ENCODE assay signal across 8 cellular contexts in the genomic region with DNA sequence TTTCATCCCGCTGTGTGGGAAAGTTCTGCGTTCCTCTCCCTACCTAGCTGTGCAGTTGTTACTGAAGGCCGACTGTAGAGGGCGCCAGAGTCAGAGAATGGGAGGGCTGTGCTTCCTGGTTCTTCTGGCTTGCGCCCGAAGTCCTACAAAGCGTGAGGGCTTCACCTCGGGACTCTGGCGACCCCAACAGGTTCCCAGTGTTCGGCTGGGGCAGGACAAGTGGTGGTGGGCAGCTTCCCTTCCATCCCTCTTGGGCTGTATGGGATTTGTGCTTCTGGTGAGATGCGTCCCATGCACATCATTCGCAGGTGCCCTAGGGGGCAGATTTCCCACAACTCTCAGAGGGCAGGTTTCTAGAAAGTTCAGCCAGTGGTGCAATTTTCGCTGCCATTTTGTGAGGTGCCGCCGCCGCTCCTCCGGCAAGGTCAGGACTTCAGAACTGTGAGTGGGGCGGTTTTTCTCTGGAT. TPM values are rescaled to one million over a fixed set of nuclear protein-coding genes. Genes with fewer than 3 reads are reported as not detected.
A peak's percentile ranks its signal among the peaks of the same experiment; 100 is the strongest.
DNase-seq lines count a peak whose midpoint lies in the region; ATAC-seq and TF ChIP-seq lines count a peak whose summit lies in the region.

No MANE protein-coding gene starts in this region.

- no peaks in the 10 kb centered on the region for H3F3A ChIP-seq in MM.1S (ENCODE audit: insufficient read depth, low read length)

- H2AFZ ChIP-seq in MM.1S (ENCODE audit: low read length) (peak overlapping the region; percentile 87), neuronal stem cell (ENCODE audit: low read length) (peak overlapping the region; percentile 23)

- peak; percentile 73 for TF ChIP-seq CTCF in MM.1S (IDR thresholded peaks at IDR 0.05; ENCODE audit: low read length)

- H3K4me1 ChIP-seq in MM.1S (ENCODE audit: low read length) (no peaks in the 10 kb centered on the region), neuronal stem cell (ENCODE audit: control insufficient read depth in 2 of 2, insufficient read depth in 1 of 2, low read depth in 1 of 2, low read length in 2 of 2) (no peaks in the 10 kb centered on the region)

- H2BK12ac ChIP-seq in neuronal stem cell (ENCODE audit: low read length) = no peak overlapping the region

- H3K9me3 Mint-ChIP-seq in activated naive CD8-positive, alpha-beta T cell treated with anti-CD3 and anti-CD28 coated beads, Interleukin-2, amount 10 ng/mL, durations not matched to agents 7 days and 5 days = no peaks in the 10 kb centered on the region

- H3K4me1 Mint-ChIP-seq in activated naive CD8-positive, alpha-beta T cell treated with anti-CD3 and anti-CD28 coated beads, Interleukin-2, amount 10 ng/mL, durations not matched to agents 7 days and 5 days = no peaks in the 10 kb centered on the region

- H4K20me1 ChIP-seq in MM.1S (ENCODE audit: insufficient read depth, low read length) = no peaks in the 10 kb centered on the region

- no peak overlapping the region for H3K27ac Mint-ChIP-seq in activated naive CD8-positive, alpha-beta T cell treated with anti-CD3 and anti-CD28 coated beads, Interleukin-2, amount 10 ng/mL, durations not matched to agents 7 days and 5 days

- no peaks in the 10 kb centered on the region for H3K79me1 ChIP-seq in neuronal stem cell (ENCODE audit: low read depth, low read length)

- H3K18ac ChIP-seq in neuronal stem cell (ENCODE audit: low read length) = no peak overlapping the region

- H2BK15ac ChIP-seq in neuronal stem cell (ENCODE audit: low read length) = no peak overlapping the region

- H3K4me2 ChIP-seq in MM.1S (ENCODE audit: low read depth, low read length) = peak overlapping the region; percentile 81
- H3K4me2 ChIP-seq in neuronal stem cell (ENCODE audit: insufficient read depth, low read length, poor library complexity, severe bottlenecking) = no peak overlapping the region

- H4K91ac ChIP-seq in neuronal stem cell (ENCODE audit: low read depth, low read length, poor library complexity) = no peak overlapping the region

- no peaks in the 10 kb centered on the region for H3K36me3 ChIP-seq in MM.1S (replicated peaks; ENCODE audit: insufficient read depth, low read length)
- H3K36me3 ChIP-seq in neuronal stem cell (replicated peaks in 1 of 2; ENCODE audit: control insufficient read depth in 2 of 2, insufficient read depth in 2 of 2, low read length in 2 of 2) = no peaks in the 10 kb centered on the region

- H3K4me3 Mint-ChIP-seq in activated naive CD8-positive, alpha-beta T cell treated with anti-CD3 and anti-CD28 coated beads, Interleukin-2, amount 10 ng/mL, durations not matched to agents 7 days and 5 days = peak overlapping the region; percentile 54

- no peak overlapping the region for H3K23ac ChIP-seq in neuronal stem cell (ENCODE audit: low read depth, low read length, poor library complexity)

- H3K9me2 ChIP-seq in MM.1S (replicated peaks; ENCODE audit: insufficient read depth, low read length) = no peaks in the 10 kb centered on the region

- peaks cover 5% of the 10 kb centered on the region for H3K27me3 Mint-ChIP-seq in activated naive CD8-positive, alpha-beta T cell treated with anti-CD3 and anti-CD28 coated beads, Interleukin-2, amount 10 ng/mL, durations not matched to agents 7 days and 5 days

- no peak overlapping the region for H2BK5ac ChIP-seq in neuronal stem cell (ENCODE audit: low read length)

- peak; percentile 69 for ATAC-seq in GM19452 (IDR thresholded peaks at IDR 0.05; ENCODE audit: unreplicated experiment)
- peak; percentile 67 for ATAC-seq in activated naive CD8-positive, alpha-beta T cell treated with anti-CD3 and anti-CD28 coated beads, Interleukin-2, amount 10 ng/mL, durations not matched to agents 7 days and 5 days (ENCODE audit: low read depth)
- ATAC-seq in GM18520 (IDR thresholded peaks at IDR 0.05; ENCODE audit: unreplicated experiment) = no peak

- no peak overlapping the region for H4K8ac ChIP-seq in neuronal stem cell (ENCODE audit: low read depth, low read length)

- H3K9me3 ChIP-seq in MM.1S (replicated peaks; ENCODE audit: insufficient read depth, low read length) (no peaks in the 10 kb centered on the region), neuronal stem cell (replicated peaks in 1 of 2; ENCODE audit: control insufficient read depth in 2 of 2, insufficient read depth in 1 of 2, low read depth in 1 of 2, low read length in 2 of 2) (no peaks in the 10 kb centered on the region)

- H3K9ac ChIP-seq in MM.1S (ENCODE audit: low read length) = no peak overlapping the region
- H3K9ac ChIP-seq in neuronal stem cell (ENCODE audit: low read depth, low read length, poor library complexity) = no peak overlapping the region

- DNase-seq in Ammon's horn (ENCODE audit: low spot score) = peak; percentile 22
- peak; percentile 64 for DNase-seq in MM.1S
- DNase-seq in activated naive CD8-positive, alpha-beta T cell treated with anti-CD3 and anti-CD28 coated beads, Interleukin-2, amount 10 ng/mL, durations not matched to agents 7 days and 5 days = peak; percentile 59
- no peak for DNase-seq in neuronal stem cell (ENCODE audit: low spot score)
- no peak for DNase-seq in KG1 (lab: John Stamatoyannopoulos, UW)
- DNase-seq in NOMO-1 treated with DMSO at 0.1 percent for 48 hours (lab: John Stamatoyannopoulos, UW; ENCODE audit: unreplicated experiment) = no peak

- H2BK120ac ChIP-seq in neuronal stem cell (ENCODE audit: low read depth, low read length) = no peak overlapping the region

- H3K27ac ChIP-seq in MM.1S (ENCODE audit: low read length) (no peak overlapping the region), neuronal stem cell (replicated peaks; ENCODE audit: low read length) (no peak overlapping the region)

- no peaks in the 10 kb centered on the region for H3K36me3 Mint-ChIP-seq in activated naive CD8-positive, alpha-beta T cell treated with anti-CD3 and anti-CD28 coated beads, Interleukin-2, amount 10 ng/mL, durations not matched to agents 7 days and 5 days

- POLR2A ChIA-PET in activated naive CD8-positive, alpha-beta T cell treated with anti-CD3 and anti-CD28 coated beads, Interleukin-2, amount 10 ng/mL, durations not matched to agents 7 days and 5 days (lab: Charles Lee) = no interaction called here

- no peak overlapping the region for H3K14ac ChIP-seq in neuronal stem cell (ENCODE audit: low read length)

- H2AK5ac ChIP-seq in neuronal stem cell (ENCODE audit: low read depth, low read length) = no peak overlapping the region

- H3K79me2 ChIP-seq in MM.1S (ENCODE audit: low read length) = no peaks in the 10 kb centered on the region

- WGBS in neuronal stem cell (ENCODE audit: extremely low coverage in 2 of 2, insufficient read length in 2 of 2, insufficient replicate concordance in 1 of 2), 2 donors = no CpG with 5 or more reads among the region's 18 CpGs

- H3K4me3 ChIP-seq in MM.1S (ENCODE audit: low read length) (peak overlapping the region; percentile 57), neuronal stem cell (ENCODE audit: low read length in 2 of 2) (no peak overlapping the region)

- H3K27me3 ChIP-seq in MM.1S (replicated peaks; ENCODE audit: insufficient read depth, low read length) = no peaks in the 10 kb centered on the region
- no peaks in the 10 kb centered on the region for H3K27me3 ChIP-seq in neuronal stem cell (ENCODE audit: control insufficient read depth in 3 of 3, insufficient read depth in 3 of 3, low read depth in 1 of 3, low read length in 3 of 3)

- H3K4ac ChIP-seq in neuronal stem cell (ENCODE audit: low read length) = no peak overlapping the region

RNA-seq across cellular contexts. Expression of a gene that starts 27.3 kb away (rescaled TPM):
- not detected for total RNA-seq in activated naive CD8-positive, alpha-beta T cell treated with anti-CD3 and anti-CD28 coated beads, Interleukin-2, amount 10 ng/mL, durations not matched to agents 7 days and 5 days
- polyA plus RNA-seq in neuronal stem cell (2013, experiment 1 of 2) = not detected
- polyA plus RNA-seq in neuronal stem cell (2013, experiment 2 of 2) = not detected

RNA-seq across cellular contexts. Expression of a gene that starts 27.3 kb away (rescaled TPM):
- total RNA-seq in activated naive CD8-positive, alpha-beta T cell treated with anti-CD3 and anti-CD28 coated beads, Interleukin-2, amount 10 ng/mL, durations not matched to agents 7 days and 5 days = not detected
- not detected for polyA plus RNA-seq in neuronal stem cell (2013, experiment 1 of 2)
- polyA plus RNA-seq in neuronal stem cell (2013, experiment 2 of 2) = not detected

RNA-seq across cellular contexts. Expression of a gene that starts 44.6 kb away (rescaled TPM):
- total RNA-seq in activated naive CD8-positive, alpha-beta T cell treated with anti-CD3 and anti-CD28 coated beads, Interleukin-2, amount 10 ng/mL, durations not matched to agents 7 days and 5 days = not detected
- not detected for polyA plus RNA-seq in neuronal stem cell (2013, experiment 1 of 2)
- not detected for polyA plus RNA-seq in neuronal stem cell (2013, experiment 2 of 2)

Comparison
In these comparisons a context has a peak if more than half of its experiments do, and no peak if none do; other contexts are left out.
1. DNase-seq: peak in Ammon's horn (single experiment), MM.1S (single experiment) and activated naive CD8-positive, alpha-beta T cell treated with anti-CD3 and anti-CD28 coated beads, Interleukin-2, amount 10 ng/mL, durations not matched to agents 7 days and 5 days (single experiment); none in neuronal stem cell (single experiment), KG1 (single experiment) and NOMO-1 treated with DMSO at 0.1 percent for 48 hours (single experiment).